In the genomic region with DNA sequence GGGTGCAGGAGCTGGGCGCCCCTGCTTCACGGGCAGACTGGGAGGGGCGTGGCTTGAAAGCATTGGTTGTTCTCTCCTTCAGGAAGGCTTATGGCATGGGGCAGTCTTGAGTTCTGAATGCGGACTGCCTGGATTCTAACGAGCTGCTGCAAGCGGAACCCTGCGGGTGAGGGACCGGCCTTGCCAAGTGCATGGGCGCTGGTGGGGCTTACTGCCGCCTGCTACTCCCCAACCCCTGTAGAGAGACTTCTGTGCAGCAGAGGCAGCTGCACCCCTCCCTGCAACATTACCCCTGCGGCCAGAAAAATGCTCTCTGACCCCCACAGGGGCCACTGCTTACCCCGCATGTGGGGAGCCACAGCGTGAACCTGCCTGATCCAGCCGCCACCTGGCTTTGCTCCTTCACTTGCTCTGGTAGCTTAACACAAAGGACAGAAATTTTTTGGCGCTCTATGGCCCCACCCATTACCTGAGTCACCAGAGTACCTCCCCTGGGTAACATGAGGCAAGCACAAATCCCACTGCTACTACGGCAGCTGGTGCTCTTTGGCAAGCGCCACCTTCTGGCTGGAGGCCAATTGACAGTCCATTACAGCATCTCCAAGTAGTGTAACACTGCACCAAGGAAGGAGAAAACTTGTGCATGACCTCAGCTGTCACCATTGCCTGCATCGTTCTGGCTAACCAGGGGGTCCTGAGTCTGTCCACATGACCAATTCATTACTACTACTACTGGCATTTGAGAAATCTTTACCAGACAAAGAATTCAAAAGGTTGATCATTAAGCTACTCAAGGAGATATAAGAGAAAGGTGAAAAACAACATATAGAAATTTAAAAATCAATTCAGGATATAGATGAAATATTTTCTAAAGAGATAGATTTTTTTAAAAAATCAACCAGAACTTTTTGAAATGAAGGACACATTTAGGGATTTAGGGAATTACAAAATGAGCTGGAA, we compare ENCODE assay signal across 8 cellular contexts. TPM values are rescaled to one million over a fixed set of nuclear protein-coding genes. Genes with fewer than 3 reads are reported as not detected.
DNase-seq lines count a peak whose midpoint lies in the region; ATAC-seq and TF ChIP-seq lines count a peak whose summit lies in the region.

No MANE protein-coding gene starts in this region.

- H3K27ac ChIP-seq in GM23338 (ENCODE audit: low read depth), result peak overlapping the region; percentile 88

- peak; percentile 66 for DNase-seq in G401 (ENCODE audit: low spot score)
- DNase-seq in GM23338 (ENCODE audit: low spot score), result peak; percentile 97
- DNase-seq in T-helper 1 cell, result peak; percentile 76 to 92 (median 84)
- DNase-seq in anterior cingulate cortex (lab: John Stamatoyannopoulos, UW), result peak in 53 of 58 donors; percentile 11 to 84 (median 54)
- DNase-seq in hypothalamus (lab: John Stamatoyannopoulos, UW), result peak in 44 of 51 donors; percentile 15 to 81 (median 56)
- DNase-seq in retina, result peak; percentile 89
- no peak for DNase-seq in NCI-H1092 (lab: John Stamatoyannopoulos, UW)

- H3K27me3 ChIP-seq in GM23338 (ENCODE audit: insufficient read depth), result no peaks in the 10 kb centered on the region

- H3K27me3 Mint-ChIP-seq in GM23338 (ENCODE audit: insufficient read depth, low read depth, poor library complexity), result peaks cover 9% of the 10 kb centered on the region

- H3K9me2 ChIP-seq in GM23338 (ENCODE audit: insufficient read depth), result no peaks in the 10 kb centered on the region; the same call in 1 of the 2 replicates

- peak overlapping the region; percentile 98 for H3K27ac Mint-ChIP-seq in GM23338

- H3K79me2 ChIP-seq in GM23338 (replicated peaks; ENCODE audit: insufficient read depth), result peaks cover 6% of the 10 kb centered on the region

- peak overlapping the region; percentile 94 for H3K4me2 ChIP-seq in GM23338

- peaks cover 45% of the 10 kb centered on the region for H3K36me3 Mint-ChIP-seq in GM23338 (ENCODE audit: low read depth)

- peak overlapping the region; percentile 54 for H2AFZ ChIP-seq in GM23338

- H4K20me1 ChIP-seq in GM23338 (replicated peaks; ENCODE audit: insufficient read depth), result no peaks in the 10 kb centered on the region

- peak overlapping the region; percentile 94 for H3K4me3 Mint-ChIP-seq in GM23338

- H3K4me1 ChIP-seq in GM23338 (ENCODE audit: insufficient read depth), result peaks cover 5% of the 10 kb centered on the region

- H3K4me1 Mint-ChIP-seq in GM23338, result peaks cover 8% of the 10 kb centered on the region

- 0 out of 2 replicates have a peak, but pooled peaks cover 6% of the 10 kb centered on the region for H3F3A ChIP-seq in GM23338 (replicated peaks; ENCODE audit: low read depth)

- TF ChIP-seq CTCF in GM23338 (conservative IDR thresholded peaks at IDR 0.05; ENCODE audit: low read depth in 2 of 2) (peak; percentile 94 to 98), LNCAP (IDR thresholded peaks at IDR 0.05) (peak; percentile 45; the same call in 1 of the 2 replicates)

- in situ Hi-C loops in G401 (cut with HindIII; ENCODE audit: low sequenced_read_pairs), result no loop called here

- peaks cover 46% of the 10 kb centered on the region for H3K9me3 Mint-ChIP-seq in GM23338

- H3K4me3 ChIP-seq in GM23338, result peak overlapping the region; percentile 78

- H3K36me3 ChIP-seq in GM23338 (ENCODE audit: insufficient read depth), result 0 out of 2 replicates have a peak, but pooled peaks cover 4% of the 10 kb centered on the region

- peak; percentile 93 for ATAC-seq in GM23338

TF ChIP-seq in GM23338, 12 proteins besides CTCF, POLR2A, EP300 and RAD21 (continues in another document):
- TF ChIP-seq STAT1 (IDR thresholded peaks at IDR 0.05; ENCODE audit: unreplicated experiment) (no peak), REST (IDR thresholded peaks at IDR 0.05; ENCODE audit: unreplicated experiment) (no peak), JUNB (IDR thresholded peaks at IDR 0.05; ENCODE audit: unreplicated experiment) (no peak), CREB1 (CRISPR knock-in tag; IDR thresholded peaks at IDR 0.05; ENCODE audit: low read depth) (peak; percentile 74), POLR2AphosphoS5 (IDR thresholded peaks at IDR 0.05; ENCODE audit: low read depth) (peak; percentile 96), NANOG (IDR thresholded peaks at IDR 0.05; ENCODE audit: borderline replicate concordance) (no peak)
- TF ChIP-seq, protein P1, sequence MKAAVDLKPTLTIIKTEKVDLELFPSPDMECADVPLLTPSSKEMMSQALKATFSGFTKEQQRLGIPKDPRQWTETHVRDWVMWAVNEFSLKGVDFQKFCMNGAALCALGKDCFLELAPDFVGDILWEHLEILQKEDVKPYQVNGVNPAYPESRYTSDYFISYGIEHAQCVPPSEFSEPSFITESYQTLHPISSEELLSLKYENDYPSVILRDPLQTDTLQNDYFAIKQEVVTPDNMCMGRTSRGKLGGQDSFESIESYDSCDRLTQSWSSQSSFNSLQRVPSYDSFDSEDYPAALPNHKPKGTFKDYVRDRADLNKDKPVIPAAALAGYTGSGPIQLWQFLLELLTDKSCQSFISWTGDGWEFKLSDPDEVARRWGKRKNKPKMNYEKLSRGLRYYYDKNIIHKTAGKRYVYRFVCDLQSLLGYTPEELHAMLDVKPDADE (IDR thresholded peaks at IDR 0.05), result peak; percentile 57; the same call in 1 of the 2 replicates

RNA-seq across cellular contexts. Expression of gene MYL12B, which starts 35.4 kb away (rescaled TPM):
- total RNA-seq in G401 (2014; rRNA removed; shearing (Covaris generic)), result 803 and 820 TPM in 2 replicates
- 152 and 165 TPM in 2 replicates for total RNA-seq in GM23338 (2014; rRNA removed; shearing (Covaris generic))
- polyA plus RNA-seq in GM23338 (2016; fragmentation: Nextera tagmentation; extraction: Ambion mirVana), result 282 and 330 TPM in 2 replicates

RNA-seq across cellular contexts. Expression of gene MYL12A, which starts 49.7 kb away (rescaled TPM):
- total RNA-seq in G401 (2014; rRNA removed; shearing (Covaris generic)), result 1,097 and 1,243 TPM in 2 replicates
- 206 and 244 TPM in 2 replicates for total RNA-seq in GM23338 (2014; rRNA removed; shearing (Covaris generic))
- 475 and 502 TPM in 2 replicates for polyA plus RNA-seq in GM23338 (2016; fragmentation: Nextera tagmentation; extraction: Ambion mirVana)
